Comparison of ENCODE assay signal across 29 cellular contexts in genomic region chr3:99126291-99126690, GRCh38.
DNase-seq lines count a peak whose midpoint lies in the region; ATAC-seq and TF ChIP-seq lines count a peak whose summit lies in the region.
"Had no signal": no experiment of that assay in that cellular context is flagged by ENCODE, and none has a peak within 500 bp of the region (broad histone marks: within the 10 kb centered on the region; RNA-seq: fewer than 3 reads in every experiment).

No MANE protein-coding gene starts in this region.

- H3K4me2 ChIP-seq in smooth muscle cell, result no peak overlapping the region
- H3K4me2 ChIP-seq: BLaER1 treated with 17β-estradiol and CSF1 and Interleukin-3, amounts not matched to agents 10 nM and 100 nM; hepatocyte had no signal

- peak overlapping the region; percentile 79 for H2AFZ ChIP-seq in smooth muscle cell (ENCODE audit: low read depth)
- H2AFZ ChIP-seq: hepatocyte had no signal

- TF ChIP-seq CTCF in ascending aorta (IDR thresholded peaks at IDR 0.05), result no peak
- no peak for TF ChIP-seq CTCF in fibroblast of pulmonary artery (IDR thresholded peaks at IDR 0.05; ENCODE audit: low read length, missing control alignments)
- no peak for TF ChIP-seq CTCF in smooth muscle cell (IDR thresholded peaks at IDR 0.05; ENCODE audit: borderline replicate concordance, insufficient read depth, poor library complexity, severe bottlenecking)
- TF ChIP-seq CTCF in lower leg skin (IDR thresholded peaks at IDR 0.05), result no peak

- H3K79me2 ChIP-seq in smooth muscle cell (ENCODE audit: low read depth), result no peaks in the 10 kb centered on the region
- H3K79me2 ChIP-seq: hepatocyte had no signal

- H3K27ac ChIP-seq in ascending aorta, result peak overlapping the region; percentile 83 to 88
- H3K27ac ChIP-seq in smooth muscle cell (ENCODE audit: low read depth), result no peak overlapping the region
- H3K27ac ChIP-seq: BLaER1 treated with 17β-estradiol and CSF1 and Interleukin-3, amounts not matched to agents 10 nM and 100 nM; hepatocyte; tibial nerve; WERI-Rb-1 had no signal

- H3K36me3 ChIP-seq in ascending aorta, result no peaks in the 10 kb centered on the region
- no peaks in the 10 kb centered on the region for H3K36me3 ChIP-seq in smooth muscle cell (ENCODE audit: low read depth)
- H3K36me3 ChIP-seq: BLaER1 treated with 17β-estradiol and CSF1 and Interleukin-3, amounts not matched to agents 10 nM and 100 nM; tibial nerve; WERI-Rb-1 had no signal

- ATAC-seq in GM18907 (IDR thresholded peaks at IDR 0.05; ENCODE audit: unreplicated experiment) (no peak), GM21515 (IDR thresholded peaks at IDR 0.05; ENCODE audit: unreplicated experiment) (no peak), GM19023 (IDR thresholded peaks at IDR 0.05; ENCODE audit: unreplicated experiment) (no peak)
- ATAC-seq: left colon, Panc1, sciatic nerve had no signal

- H3K9me3 ChIP-seq in ascending aorta (no peaks in the 10 kb centered on the region), smooth muscle cell (replicated peaks; ENCODE audit: low read depth) (no peaks in the 10 kb centered on the region)
- H3K9me3 ChIP-seq: BLaER1 treated with 17β-estradiol and CSF1 and Interleukin-3, amounts not matched to agents 10 nM and 100 nM; Caco-2; tibial nerve had no signal

- 83% methylated on average over 1 of the region's 1 CpG for WGBS in smooth muscle cell (ENCODE audit: low lambda C conversion rate)
- 77 to 87% methylated on average over 1 of the region's 1 CpG for WGBS in lower leg skin, 2 donors

- H3K4me3 ChIP-seq in ascending aorta (no peak overlapping the region), fibroblast of pulmonary artery (replicated peaks; ENCODE audit: low read depth, low read length) (no peak overlapping the region), smooth muscle cell (no peak overlapping the region), lower leg skin (ENCODE audit: low read depth, poor library complexity, severe bottlenecking) (no peak overlapping the region)
- H3K4me3 ChIP-seq: BLaER1 treated with 17β-estradiol and CSF1 and Interleukin-3, amounts not matched to agents 10 nM and 100 nM; hepatocyte; tibial nerve had no signal

- H4K20me1 ChIP-seq in smooth muscle cell (ENCODE audit: low read depth), result no peaks in the 10 kb centered on the region
- H4K20me1 ChIP-seq: BLaER1 treated with 17β-estradiol and CSF1 and Interleukin-3, amounts not matched to agents 10 nM and 100 nM had no signal

- H3K9ac ChIP-seq in smooth muscle cell (ENCODE audit: low read depth), result no peak overlapping the region
- H3K9ac ChIP-seq: BLaER1 treated with 17β-estradiol and CSF1 and Interleukin-3, amounts not matched to agents 10 nM and 100 nM had no signal

- intact Hi-C loops in ascending aorta (cut with DNase I) (loop anchor here (5.0 kb wide), 1 partner anchor 511 kb away; the partner anchor contains the start of gene COL8A1), lower leg skin (cut with DNase I; ENCODE audit: low total_unique reads) (no loop called here)

- H3F3A ChIP-seq in smooth muscle cell (ENCODE audit: low read depth), result no peaks in the 10 kb centered on the region

- DNase-seq in GM03348 (ENCODE audit: low spot score) (peak; percentile 30), ascending aorta (ENCODE audit: low spot score in 2 of 2) (no peak), fibroblast of pulmonary artery (ENCODE audit: low read depth) (peak; percentile 77), smooth muscle cell (lab: John Stamatoyannopoulos, UW; ENCODE audit: unreplicated experiment) (no peak), lower leg skin (ENCODE audit: low spot score in 2 of 2) (no peak)
- DNase-seq: ACHN; activated CD4-positive, alpha-beta T cell treated with anti-CD3 and anti-CD28 coated beads, Interleukin-2, amount 10 ng/mL, durations not matched to agents 24 days and 14 days; activated effector memory CD4-positive, alpha-beta T cell treated with anti-CD3 and anti-CD28 coated beads, Interleukin-2, amount 50 U/mL, for 16 hours; activated naive CD8-positive, alpha-beta T cell treated with anti-CD3 and anti-CD28 coated beads, Interleukin-2, amount 10 ng/mL, durations not matched to agents 7 days and 5 days; activated T-cell treated with anti-CD3 and anti-CD28 coated beads, Interleukin-2, amount 50 U/mL, for 1 hour; Caco-2; DMS79 treated with DMSO at 0.1 percent for 48 hours; effector memory CD4-positive, alpha-beta T cell; foreskin melanocyte; left colon; NCI-H1092; NCI-H2029 treated with DMSO at 0.1 percent for 48 hours; NCI-H526 treated with DMSO at 0.1 percent for 48 hours; stimulated activated naive CD4-positive, alpha-beta T cell treated with Interleukin-2 at 50 U/mL for 16 hours; T1000; WERI-Rb-1 had no signal

- peaks cover 9 to 35% of the 10 kb centered on the region in 2 donors for H3K4me1 ChIP-seq in ascending aorta
- no peaks in the 10 kb centered on the region for H3K4me1 ChIP-seq in smooth muscle cell (ENCODE audit: low read depth)
- H3K4me1 ChIP-seq: Caco-2 had no signal

- H3K27me3 ChIP-seq in ascending aorta (no peaks in the 10 kb centered on the region), smooth muscle cell (ENCODE audit: low read depth) (no peaks in the 10 kb centered on the region)
- H3K27me3 ChIP-seq: BLaER1 treated with 17β-estradiol and CSF1 and Interleukin-3, amounts not matched to agents 10 nM and 100 nM; hepatocyte; tibial nerve had no signal

- TF ChIP-seq POLR2A in lower leg skin (IDR thresholded peaks at IDR 0.05), result no peak

Comparison
In these comparisons a context has a peak if more than half of its experiments do, and no peak if none do; other contexts are left out.
1. DNase-seq: peak in GM03348 (single experiment) and fibroblast of pulmonary artery (single experiment); none in ascending aorta (0 of 2), smooth muscle cell (single experiment) and lower leg skin (0 of 2).